In genomic region chr15:90336705-90337141, GRCh38 we compare ENCODE assay signal across 9 cellular contexts. TPM values are rescaled to one million over a fixed set of nuclear protein-coding genes. Genes with fewer than 3 reads are reported as not detected.
DNase-seq lines count a peak whose midpoint lies in the region; ATAC-seq, FAIRE-seq and TF ChIP-seq lines count a peak whose summit lies in the region.
"Had no signal": no experiment of that assay in that cellular context is flagged by ENCODE, and none has a peak within 500 bp of the region (broad histone marks: within the 10 kb centered on the region; RNA-seq: fewer than 3 reads in every experiment).

No MANE protein-coding gene starts in this region.

- no peak for TF ChIP-seq RAD21 in A549 (conservative IDR thresholded peaks at IDR 0.05 in 1 of 2, IDR thresholded peaks at IDR 0.05 in 1 of 2)

- peak in 1 of 2 experiments; percentile 69 for DNase-seq in A549 (ENCODE audit: low read depth in 1 of 2, low spot score in 1 of 2)
- DNase-seq in HL-60 (ENCODE audit: low read depth in 1 of 2, low spot score in 1 of 2) = peak; percentile 84 to 97
- DNase-seq in UCSD-AML1 (lab: John Stamatoyannopoulos, UW; ENCODE audit: unreplicated experiment) = peak; percentile 46
- no peak for DNase-seq in left cardiac atrium
- no peak for DNase-seq in thyroid gland
- no peak for DNase-seq in stimulated activated CD4-positive, alpha-beta T cell treated with anti-CD3 and anti-CD28 coated beads, Interleukin-12 subunit alpha, Interleukin-12 subunit beta, amount 100 ng/mL, for 4 hours
- no peak for DNase-seq in GM19238 (ENCODE audit: insufficient read length, low spot score)

- TF ChIP-seq CTCF in A549 (IDR thresholded peaks at IDR 0.05) (no peak), HL-60 (IDR thresholded peaks at IDR 0.05; ENCODE audit: insufficient read depth, low read length) (no peak), thyroid gland (IDR thresholded peaks at IDR 0.05) (no peak)

- intact Hi-C loops in left cardiac atrium (cut with DNase I) = no loop called here
- intact Hi-C loops in thyroid gland (cut with DNase I) = no loop called here

- H3K4me1 ChIP-seq in A549 (peaks cover 17% of the 10 kb centered on the region), thyroid gland (no peaks in the 10 kb centered on the region)

- POLR2A ChIA-PET in A549 (lab: Yijun Ruan, JAX) = interaction anchor here (1.2 kb wide), 1 partner anchor 51 kb away, joined by 4 read pairs; the partner anchor contains the start of gene IQGAP1

- FAIRE-seq in A549 (lab: Jason Lieb, UNC) = no peak

- CTCF ChIA-PET in A549 (lab: Yijun Ruan, JAX) = interaction anchor here (0.6 to 10.3 kb wide), 10 partner anchors 11 to 550 kb away, joined by 3 to 119 read pairs (median 4); no protein-coding TSS in a partner anchor

- H3K4me2 ChIP-seq in A549 = peak overlapping the region; percentile 38

- H3K27me3 ChIP-seq in HL-60 (ENCODE audit: insufficient read depth, poor library complexity, severe bottlenecking) (no peaks in the 10 kb centered on the region), thyroid gland (no peaks in the 10 kb centered on the region)

- H3K4me3 ChIP-seq in A549 (no peak overlapping the region), HL-60 (replicated peaks; ENCODE audit: insufficient read depth, low read length) (no peak overlapping the region), thyroid gland (replicated peaks in 1 of 3) (no peak overlapping the region)
- H3K4me3 ChIP-seq: skin epidermis had no signal

- 29% methylated on average over 5 of the region's 5 CpGs for WGBS in A549 (ENCODE audit: missing lambda C conversion rate)
- 77 to 85% methylated on average over 5 of the region's 5 CpGs for WGBS in thyroid gland, 2 donors

- no peaks in the 10 kb centered on the region for H3K36me3 ChIP-seq in thyroid gland

- H3K27ac ChIP-seq in A549 (peak overlapping the region; percentile 39 to 63; a peak in 4 of 6 replicates), HL-60 (replicated peaks) (peak overlapping the region; percentile 88), thyroid gland (no peak overlapping the region)

- H3K9me3 ChIP-seq in A549 (no peaks in the 10 kb centered on the region), thyroid gland (no peaks in the 10 kb centered on the region)

- peak; percentile 60 to 86 for ATAC-seq in A549
- ATAC-seq in left cardiac atrium = peak; percentile 57 to 79
- no peak for ATAC-seq in GM19463 (IDR thresholded peaks at IDR 0.05; ENCODE audit: unreplicated experiment)

- TF ChIP-seq EP300 in A549 (IDR thresholded peaks at IDR 0.05) = no peak

- no peak for TF ChIP-seq POLR2A in A549 (IDR thresholded peaks at IDR 0.05; ENCODE audit: low read length)
- no peak for TF ChIP-seq POLR2A in thyroid gland (IDR thresholded peaks at IDR 0.05)

TF ChIP-seq in A549, 52 proteins besides CTCF, POLR2A, EP300 and RAD21:
- TF ChIP-seq FOXS1 (CRISPR knock-in tag; IDR thresholded peaks at IDR 0.05) (peak; percentile 83; the same call in 1 of the 2 replicates), MAX (IDR thresholded peaks at IDR 0.05) (peak; percentile 59; the same call in 1 of the 2 replicates), CEBPB (IDR thresholded peaks at IDR 0.05) (0 out of 4 replicates have a peak, but pooled peaks of 1 of the 2 experiments have one; percentile 7), JUNB (IDR thresholded peaks at IDR 0.05) (no peak), TP53 (CRISPR knock-in tag; IDR thresholded peaks at IDR 0.05) (no peak), ELK1 (IDR thresholded peaks at IDR 0.05; ENCODE audit: low read depth, low read length) (no peak), GATA3 (IDR thresholded peaks at IDR 0.05; ENCODE audit: borderline replicate concordance) (peak; percentile 34; the same call in 1 of the 2 replicates), RARB (CRISPR knock-in tag; IDR thresholded peaks at IDR 0.05) (no peak), FOSL2 (IDR thresholded peaks at IDR 0.05) (no peak), FOSL2 (CRISPR knock-in tag; IDR thresholded peaks at IDR 0.05) (peak; percentile 54), CHD4 (IDR thresholded peaks at IDR 0.05; ENCODE audit: borderline replicate concordance) (no peak), RFX5 (IDR thresholded peaks at IDR 0.05) (no peak), PHF8 (IDR thresholded peaks at IDR 0.05; ENCODE audit: borderline replicate concordance, low read depth) (no peak), CBX2 (IDR thresholded peaks at IDR 0.05; ENCODE audit: borderline replicate concordance, low read depth) (no peak), ESRRA (IDR thresholded peaks at IDR 0.05; ENCODE audit: borderline replicate concordance, low read length) (no peak), ZNF302 (CRISPR knock-in tag; IDR thresholded peaks at IDR 0.05) (no peak), HOXB5 (CRISPR knock-in tag; IDR thresholded peaks at IDR 0.05) (no peak)

RNA-seq across cellular contexts. Expression of gene ZNF774, which starts 15.4 kb away (rescaled TPM):
- polyA plus RNA-seq in A549 (2011; rRNA removed) (1.2 and 1.4 TPM in 2 replicates), A549 (2017; fragmentation: RNase III; extraction: RNeasy Plus Mini Kit Qiagen cat#74134 plus additional on column Dnase treatment) (0.94 to 1.3 TPM (median 1.2 TPM) in 3 replicates)
- polyA plus RNA-seq in A549 (2012; cell fraction: cytosol; rRNA removed) = 0.41 and 0.43 TPM in 2 replicates
- polyA plus RNA-seq in A549 (2012; cell fraction: nucleus; rRNA removed) = 0.28 and 21.3 TPM in 2 replicates
- polyA minus RNA-seq in A549 (2011; rRNA and poly(A)+ RNA removed) = 0.87 and 1.4 TPM in 2 replicates
- total RNA-seq in left cardiac atrium (1 to 10 TPM; 3.6 to 3.7 TPM), thyroid gland (10 to 100 TPM in 1 of 4 donors, 1 to 10 TPM in 3; 3.6 to 13.1 (median 5.5) TPM)

RNA-seq across cellular contexts. Expression of gene IQGAP1, which starts 51.3 kb away (rescaled TPM):
- polyA plus RNA-seq in A549 (2011; rRNA removed) (168 and 181 TPM in 2 replicates), A549 (2017; fragmentation: RNase III; extraction: RNeasy Plus Mini Kit Qiagen cat#74134 plus additional on column Dnase treatment) (100 to 108 TPM (median 103 TPM) in 3 replicates)
- 11.7 and 12.7 TPM in 2 replicates for polyA plus RNA-seq in A549 (2012; cell fraction: cytosol; rRNA removed)
- 96.3 and 155 TPM in 2 replicates for polyA plus RNA-seq in A549 (2012; cell fraction: nucleus; rRNA removed)
- 215 and 230 TPM in 2 replicates for polyA minus RNA-seq in A549 (2011; rRNA and poly(A)+ RNA removed)
- total RNA-seq in left cardiac atrium (10 to 100 TPM; 70.4 to 79.2 TPM), thyroid gland (100 to 1,000 TPM; 222 to 290 (median 247) TPM)

Comparison
In these comparisons a context has a peak if more than half of its experiments do, and no peak if none do; other contexts are left out.
1. DNase-seq: peak in HL-60 (2 of 2) and UCSD-AML1 (single experiment); none in left cardiac atrium (single experiment), thyroid gland (0 of 2), stimulated activated CD4-positive, alpha-beta T cell treated with anti-CD3 and anti-CD28 coated beads, Interleukin-12 subunit alpha, Interleukin-12 subunit beta, amount 100 ng/mL, for 4 hours (single experiment) and GM19238 (single experiment).
2. H3K27ac ChIP-seq: peak in A549 (2 of 2) and HL-60 (single experiment); none in thyroid gland (0 of 3).